4 cellular contexts compared by ENCODE assay signal in genomic region chr6:39307462-39307861, GRCh38. TPM values are rescaled to one million over a fixed set of nuclear protein-coding genes. Genes with fewer than 3 reads are reported as not detected.
"Had no signal": no experiment of that assay in that cellular context is flagged by ENCODE, and none has a peak within 500 bp of the region (broad histone marks: within the 10 kb centered on the region; RNA-seq: fewer than 3 reads in every experiment).

No MANE protein-coding gene starts in this region.

- H3K4me3 ChIP-seq: GM12878 had no signal

- DNase-seq: GDM1, GF-D8 had no signal

- ATAC-seq: GM12878 had no signal

RNA-seq across cellular contexts. Expression of gene KCNK17, which starts 6.8 kb away (rescaled TPM):
- total RNA-seq: G401, GM12878 had no signal
- polyA plus RNA-seq: GM12878 had no signal

RNA-seq across cellular contexts. Expression of gene KCNK16, which starts 15.0 kb away (rescaled TPM):
- total RNA-seq: G401, GM12878 had no signal
- polyA plus RNA-seq: GM12878 had no signal
